ENCODE assay signal across 15 cellular contexts in genomic region chr17:36661688-36662087, GRCh38.
A peak's percentile ranks its signal among the peaks of the same experiment; 100 is the strongest.
DNase-seq lines count a peak whose midpoint lies in the region; ATAC-seq, FAIRE-seq and TF ChIP-seq lines count a peak whose summit lies in the region.
"Had no signal": no experiment of that assay in that cellular context is flagged by ENCODE, and none has a peak within 500 bp of the region (broad histone marks: within the 10 kb centered on the region; RNA-seq: fewer than 3 reads in every experiment).

No MANE protein-coding gene starts in this region.

- H3K14ac ChIP-seq in mesenchymal stem cell (ENCODE audit: low read length in 2 of 2) (peak overlapping the region in 1 of 2 experiments; percentile 50), trophoblast cell (ENCODE audit: low read length) (no peak overlapping the region)

- H2AFZ ChIP-seq in GM12878 (ENCODE audit: control insufficient read depth, low read depth, low read length) (no peak overlapping the region), mesenchymal stem cell (ENCODE audit: low read depth, low read length) (no peak overlapping the region), trophoblast cell (ENCODE audit: insufficient read depth, low read length, poor library complexity) (no peak overlapping the region)

- RAD21 ChIA-PET in GM12878 (lab: Charles Lee; ENCODE audit: unreplicated experiment), result no interaction called here

- DNase-seq in Right ventricle myocardium inferior (ENCODE audit: missing footprints), result peak; percentile 45
- DNase-seq in left cardiac atrium, result no peak
- DNase-seq in GM12878 (ENCODE audit: low read depth, low spot score), result no peak
- DNase-seq in mesenchymal stem cell, result no peak
- DNase-seq in trophoblast cell, result no peak
- no peak for DNase-seq in head of caudate nucleus
- no peak for DNase-seq in substantia nigra (lab: John Stamatoyannopoulos, UW)
- no peak for DNase-seq in NCI-H2081 (lab: John Stamatoyannopoulos, UW)
- DNase-seq: Calu3; CD8-positive, alpha-beta T cell had no signal

- H3K9me3 ChIP-seq in GM12878 (replicated peaks; ENCODE audit: control insufficient read depth, insufficient read depth, low read length) (no peaks in the 10 kb centered on the region), mesenchymal stem cell (ENCODE audit: control insufficient read depth, low read length) (no peaks in the 10 kb centered on the region), trophoblast cell (ENCODE audit: insufficient read depth, low read depth, low read length) (peaks cover 7% of the 10 kb centered on the region)
- H3K9me3 ChIP-seq: BLaER1 treated with 17β-estradiol and CSF1 and Interleukin-3, amounts not matched to agents 10 nM and 100 nM; HAP-1 had no signal

- peaks cover 2 to 5% of the 10 kb centered on the region in 2 experiments; a peak in 3 of 4 replicates for H3K27me3 ChIP-seq in GM12878 (replicated peaks in 1 of 2; ENCODE audit: control insufficient read depth in 2 of 2, insufficient read depth in 2 of 2, low read length in 1 of 2)
- peaks cover 84 to 91% of the 10 kb centered on the region in 2 experiments for H3K27me3 ChIP-seq in mesenchymal stem cell (ENCODE audit: control insufficient read depth in 1 of 2, insufficient read depth in 1 of 2, low read length in 2 of 2)
- H3K27me3 ChIP-seq in trophoblast cell (ENCODE audit: insufficient read depth, low read length), result peaks cover 11% of the 10 kb centered on the region

- no peak for TF ChIP-seq CTCF in GM12878 (IDR thresholded peaks at IDR 0.05 in 2 of 3, conservative IDR thresholded peaks at IDR 0.05 in 1 of 3; ENCODE audit: control insufficient read depth in 2 of 3, extremely low read depth in 1 of 3, insufficient read depth in 1 of 3, low read depth in 3 of 3, low read length in 3 of 3)

- no peaks in the 10 kb centered on the region; a peak in 1 of 4 replicates for H3K36me3 ChIP-seq in GM12878 (ENCODE audit: control insufficient read depth in 2 of 2, insufficient read depth in 2 of 2, low read length in 1 of 2)
- no peaks in the 10 kb centered on the region for H3K36me3 ChIP-seq in mesenchymal stem cell (ENCODE audit: control insufficient read depth in 1 of 2, insufficient read depth in 2 of 2, low read depth in 1 of 2, low read length in 2 of 2)
- no peaks in the 10 kb centered on the region for H3K36me3 ChIP-seq in trophoblast cell (ENCODE audit: control insufficient read depth in 1 of 2, insufficient read depth in 2 of 2, low read length in 2 of 2)
- H3K36me3 ChIP-seq: BLaER1 treated with 17β-estradiol and CSF1 and Interleukin-3, amounts not matched to agents 10 nM and 100 nM; HAP-1 had no signal

- in situ Hi-C loops in GM12878 (cut with MboI), result no loop called here

- H4K12ac ChIP-seq in trophoblast cell (ENCODE audit: low read depth, low read length), result no peak overlapping the region

- H2AK5ac ChIP-seq in mesenchymal stem cell (ENCODE audit: low read length, severe bottlenecking) (no peak overlapping the region), trophoblast cell (ENCODE audit: low read length) (no peak overlapping the region)

- CTCF ChIA-PET in GM12878 (lab: Yijun Ruan, JAX), result no interaction called here

- FAIRE-seq in GM12878 (lab: Jason Lieb, UNC), result no peak
- FAIRE-seq: GM12891, GM19239 had no signal

- H4K20me1 ChIP-seq in GM12878 (ENCODE audit: control insufficient read depth, insufficient read depth), result no peaks in the 10 kb centered on the region

- H3K18ac ChIP-seq in mesenchymal stem cell (ENCODE audit: low read depth in 1 of 2, low read length in 2 of 2) (no peak overlapping the region), trophoblast cell (ENCODE audit: low read length) (no peak overlapping the region)

- H3K27ac ChIP-seq in GM12878 (ENCODE audit: control insufficient read depth, insufficient read depth) (no peak overlapping the region), mesenchymal stem cell (ENCODE audit: low read length, poor library complexity, severe bottlenecking) (no peak overlapping the region), trophoblast cell (ENCODE audit: low read depth, low read length) (no peak overlapping the region), substantia nigra (ENCODE audit: low read depth, low read length, poor library complexity, severe bottlenecking) (no peak overlapping the region)
- H3K27ac ChIP-seq: 22Rv1; BLaER1 treated with 17β-estradiol and CSF1 and Interleukin-3, amounts not matched to agents 10 nM and 100 nM had no signal

- no peak overlapping the region for H4K8ac ChIP-seq in mesenchymal stem cell (ENCODE audit: low read length)
- H4K8ac ChIP-seq in trophoblast cell (ENCODE audit: low read depth, low read length), result no peak overlapping the region

- intact Hi-C loops in Right ventricle myocardium inferior (cut with DNase I), result no loop called here
- intact Hi-C loops in left cardiac atrium (cut with DNase I), result no loop called here
- intact Hi-C loops in GM12878 (cut with micrococcal nuclease; ENCODE audit: unreplicated experiment), result no loop called here
- intact Hi-C loops in head of caudate nucleus (cut with DNase I), result no loop called here

- SMC1A ChIA-PET in GM12878 (lab: Charles Lee; ENCODE audit: uncharacterized antibody, unreplicated experiment), result no interaction called here

- H3K4me1 ChIP-seq in GM12878 (ENCODE audit: control insufficient read depth, insufficient read depth, low read length) (no peaks in the 10 kb centered on the region), mesenchymal stem cell (ENCODE audit: control insufficient read depth, insufficient read depth, low read depth, low read length) (peaks cover 12% of the 10 kb centered on the region), trophoblast cell (ENCODE audit: control insufficient read depth in 1 of 2, insufficient read depth in 2 of 2, low read length in 2 of 2) (peaks cover 3 to 6% of the 10 kb centered on the region in 2 experiments)
- H3K4me1 ChIP-seq: HAP-1 had no signal

- H3K4ac ChIP-seq in mesenchymal stem cell (ENCODE audit: low read depth in 1 of 2, low read length in 2 of 2) (no peak overlapping the region), trophoblast cell (ENCODE audit: low read depth, low read length) (no peak overlapping the region)

- BruUV-seq in GM12878 (replicated peaks; lab: Mats Ljungman, UMichigan), result no TSS peak

- no peak overlapping the region for H3K23ac ChIP-seq in mesenchymal stem cell (ENCODE audit: low read length in 2 of 2)
- H3K23ac ChIP-seq in trophoblast cell (ENCODE audit: low read length), result peak overlapping the region; percentile 9

- POLR2A ChIA-PET in GM12878 (lab: Charles Lee), result no interaction called here

- no peaks in the 10 kb centered on the region for H3K79me2 ChIP-seq in GM12878 (ENCODE audit: control insufficient read depth, insufficient read depth, low read length)
- H3K79me2 ChIP-seq in trophoblast cell (ENCODE audit: control insufficient read depth, insufficient read depth, low read length, poor library complexity), result no peaks in the 10 kb centered on the region

- peak overlapping the region; percentile 28 for H4K91ac ChIP-seq in mesenchymal stem cell (ENCODE audit: low read length)
- H4K91ac ChIP-seq in trophoblast cell (ENCODE audit: low read depth, low read length), result no peak overlapping the region

- ATAC-seq in Right ventricle myocardium inferior (no peak), left cardiac atrium (no peak), GM12878 (no peak)
- ATAC-seq: CD8-positive, alpha-beta T cell had no signal

- H3K4me3 ChIP-seq in GM12878 (no peak overlapping the region), mesenchymal stem cell (ENCODE audit: insufficient read depth in 1 of 2, low read depth in 1 of 2, low read length in 2 of 2) (peak overlapping the region in 1 of 2 experiments; percentile 8), trophoblast cell (ENCODE audit: low read depth, low read length) (peak overlapping the region; percentile 50)
- H3K4me3 ChIP-seq: BLaER1 treated with 17β-estradiol and CSF1 and Interleukin-3, amounts not matched to agents 10 nM and 100 nM; HAP-1 had no signal

- H2BK120ac ChIP-seq in mesenchymal stem cell (ENCODE audit: low read depth, low read length), result no peak overlapping the region
- H2BK120ac ChIP-seq in trophoblast cell (ENCODE audit: insufficient read depth, low read length, poor library complexity), result no peak overlapping the region

- H2BK5ac ChIP-seq in mesenchymal stem cell (ENCODE audit: low read depth, low read length, poor library complexity, severe bottlenecking) (no peak overlapping the region), trophoblast cell (ENCODE audit: low read depth, low read length, poor library complexity) (no peak overlapping the region)

- H3K79me1 ChIP-seq in mesenchymal stem cell (replicated peaks; ENCODE audit: low read length, poor library complexity, severe bottlenecking), result no peaks in the 10 kb centered on the region
- no peaks in the 10 kb centered on the region for H3K79me1 ChIP-seq in trophoblast cell (ENCODE audit: low read length)

- H3K4me2 ChIP-seq in GM12878 (ENCODE audit: control insufficient read depth, insufficient read depth) (no peak overlapping the region), mesenchymal stem cell (ENCODE audit: low read length, poor library complexity, severe bottlenecking) (no peak overlapping the region), trophoblast cell (ENCODE audit: low read length) (no peak overlapping the region)
- H3K4me2 ChIP-seq: BLaER1 treated with 17β-estradiol and CSF1 and Interleukin-3, amounts not matched to agents 10 nM and 100 nM had no signal

- TF ChIP-seq POLR2A in GM12878 (IDR thresholded peaks at IDR 0.05; ENCODE audit: low read depth, low read length), result no peak

- H2BK12ac ChIP-seq in mesenchymal stem cell (ENCODE audit: low read length in 2 of 2) (no peak overlapping the region), trophoblast cell (ENCODE audit: low read length) (no peak overlapping the region)

- TF ChIP-seq EP300 in GM12878 (IDR thresholded peaks at IDR 0.05; ENCODE audit: borderline replicate concordance in 1 of 2, control insufficient read depth in 1 of 2, low read depth in 2 of 2, low read length in 2 of 2), result no peak

- TF ChIP-seq RAD21 in GM12878 (IDR thresholded peaks at IDR 0.05; ENCODE audit: insufficient read depth, low read depth, low read length), result no peak

- no peak overlapping the region for H2BK15ac ChIP-seq in mesenchymal stem cell (ENCODE audit: low read depth, poor library complexity, severe bottlenecking)

- 77% methylated on average over 9 of the region's 9 CpGs for WGBS in GM12878 (ENCODE audit: insufficient coverage, insufficient replicate concordance, low lambda C conversion rate, missing lambda C conversion rate)
- WGBS in mesenchymal stem cell, result 91% methylated on average over 9 of the region's 9 CpGs
- WGBS in trophoblast cell (ENCODE audit: extremely low coverage, insufficient coverage, insufficient read length), result no CpG with 5 or more reads among the region's 9 CpGs

- no peak overlapping the region for H3K9ac ChIP-seq in GM12878 (ENCODE audit: control insufficient read depth, insufficient read depth, low read length)
- H3K9ac ChIP-seq in mesenchymal stem cell (ENCODE audit: low read length), result no peak overlapping the region
- H3K9ac ChIP-seq in trophoblast cell (ENCODE audit: low read length), result no peak overlapping the region
- H3K9ac ChIP-seq: BLaER1 treated with 17β-estradiol and CSF1 and Interleukin-3, amounts not matched to agents 10 nM and 100 nM had no signal

TF ChIP-seq in GM12878, 131 proteins besides CTCF, POLR2A, EP300 and RAD21 (continues in another document):
- no peak for TF ChIP-seq TCF7 (IDR thresholded peaks at IDR 0.05; ENCODE audit: borderline replicate concordance)
